Comparison of ENCODE assay signal across 1 cellular context in genomic region chr1:68796888-68797287, GRCh38.
TF ChIP-seq lines count a peak whose summit lies in the region.

No MANE protein-coding gene starts in this region.

TF ChIP-seq in liver, 16 proteins besides CTCF, POLR2A, EP300 and RAD21 (continued from another document):
- TF ChIP-seq REST (IDR thresholded peaks at IDR 0.05) (peak; percentile 34), ZBTB33 (IDR thresholded peaks at IDR 0.05) (peak; percentile 30), EGR1 (IDR thresholded peaks at IDR 0.05; ENCODE audit: low read depth in 2 of 2) (no peak), TAF1 (conservative IDR thresholded peaks at IDR 0.05) (peak; percentile 53), ATF3 (IDR thresholded peaks at IDR 0.05) (no peak), GABPA (IDR thresholded peaks at IDR 0.05 in 1 of 2, conservative IDR thresholded peaks at IDR 0.05 in 1 of 2) (peak in 1 of 2 donors; percentile 26), MAX (IDR thresholded peaks at IDR 0.05) (no peak), FOXA1 (IDR thresholded peaks at IDR 0.05) (no peak), NR2F2 (IDR thresholded peaks at IDR 0.05) (no peak), SP1 (IDR thresholded peaks at IDR 0.05) (peak; percentile 97), FOXA2 (IDR thresholded peaks at IDR 0.05) (no peak)
